8 cellular contexts compared by ENCODE assay signal in the genomic region with DNA sequence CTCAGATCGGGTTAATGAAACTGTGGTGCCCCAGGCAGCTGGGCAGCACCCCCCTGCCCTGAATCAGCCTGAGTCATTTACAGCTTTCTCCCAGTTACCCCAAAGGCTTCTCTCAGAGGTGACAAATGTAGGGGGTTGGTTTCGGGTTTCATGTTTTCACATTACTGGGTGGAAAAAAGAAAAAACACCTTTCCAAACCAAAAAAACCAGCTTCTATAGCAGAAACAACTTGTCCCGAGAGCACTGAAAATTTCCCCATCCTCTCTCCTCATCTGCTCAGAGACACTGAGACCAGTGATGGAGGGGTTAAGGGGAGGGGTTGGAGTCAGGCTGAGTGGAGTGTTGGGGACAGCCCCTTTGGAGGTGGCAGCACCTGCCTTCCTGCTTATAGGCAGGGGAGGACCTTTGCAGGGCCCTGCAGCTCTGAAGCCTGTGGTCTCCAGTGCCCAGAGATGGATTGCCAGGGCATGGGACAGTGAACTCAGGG.
DNase-seq lines count a peak whose midpoint lies in the region; ATAC-seq, FAIRE-seq and TF ChIP-seq lines count a peak whose summit lies in the region.

No MANE protein-coding gene starts in this region.

- peak overlapping the region; percentile 88 for H3K27ac Mint-ChIP-seq in activated naive CD8-positive, alpha-beta T cell treated with anti-CD3 and anti-CD28 coated beads, Interleukin-2, amount 50 U/mL, for 24 hours

- H3K27me3 Mint-ChIP-seq in activated naive CD8-positive, alpha-beta T cell treated with anti-CD3 and anti-CD28 coated beads, Interleukin-2, amount 50 U/mL, for 24 hours: peaks cover 1% of the 10 kb centered on the region

- peak overlapping the region; percentile 41 for H3K4me3 Mint-ChIP-seq in activated naive CD8-positive, alpha-beta T cell treated with anti-CD3 and anti-CD28 coated beads, Interleukin-2, amount 50 U/mL, for 24 hours

- POLR2A ChIA-PET in HEK293T (lab: Yijun Ruan, JAX): interaction anchor here (0.8 to 1.3 kb wide), 3 partner anchors 15 to 220 kb away, joined by 3 read pairs; a partner anchor contains a TSS

- CTCF ChIA-PET in HEK293T (lab: Yijun Ruan, JAX): interaction anchor here (1.2 to 1.3 kb wide), 2 partner anchors 11 to 44 kb away, joined by 3 to 6 read pairs; no protein-coding TSS in a partner anchor

- peak; percentile 76 for DNase-seq in activated naive CD8-positive, alpha-beta T cell treated with anti-CD3 and anti-CD28 coated beads, Interleukin-2, amount 50 U/mL, for 24 hours
- peak; percentile 63 to 85 for DNase-seq in stimulated activated CD8-positive, alpha-beta memory T cell treated with anti-CD3 and anti-CD28 coated beads, Interleukin-7, amount 100 ng/mL, for 48 hours (ENCODE audit: extremely low read depth in 1 of 2, low read depth in 1 of 2)
- no peak for DNase-seq in RCC 7860 (ENCODE audit: low spot score)
- no peak for DNase-seq in Ammon's horn (ENCODE audit: low spot score)
- no peak for DNase-seq in HEK293T (ENCODE audit: extremely low spot score)

- ATAC-seq in GM18498 (IDR thresholded peaks at IDR 0.05; ENCODE audit: unreplicated experiment): peak; percentile 78
- ATAC-seq in GM21526 (IDR thresholded peaks at IDR 0.05; ENCODE audit: low FRiP score, unreplicated experiment): peak; percentile 54
- ATAC-seq in HG03571 (IDR thresholded peaks at IDR 0.05; ENCODE audit: unreplicated experiment): peak; percentile 66
- ATAC-seq in activated naive CD8-positive, alpha-beta T cell treated with anti-CD3 and anti-CD28 coated beads, Interleukin-2, amount 50 U/mL, for 24 hours: peak; percentile 90

- no peaks in the 10 kb centered on the region for H3K9me3 Mint-ChIP-seq in activated naive CD8-positive, alpha-beta T cell treated with anti-CD3 and anti-CD28 coated beads, Interleukin-2, amount 50 U/mL, for 24 hours

- FAIRE-seq in RCC 7860 (lab: Jason Lieb, UNC): no peak

- peaks cover 63% of the 10 kb centered on the region for H3K4me1 Mint-ChIP-seq in activated naive CD8-positive, alpha-beta T cell treated with anti-CD3 and anti-CD28 coated beads, Interleukin-2, amount 50 U/mL, for 24 hours

- peaks cover 15% of the 10 kb centered on the region for H3K36me3 Mint-ChIP-seq in activated naive CD8-positive, alpha-beta T cell treated with anti-CD3 and anti-CD28 coated beads, Interleukin-2, amount 50 U/mL, for 24 hours (ENCODE audit: low read depth)

TF ChIP-seq in HEK293T, 16 proteins besides CTCF, POLR2A, EP300 and RAD21:
- TF ChIP-seq SUZ12 (IDR thresholded peaks at IDR 0.05) (no peak), ZNF384 (IDR thresholded peaks at IDR 0.05) (no peak), L3MBTL2 (conservative IDR thresholded peaks at IDR 0.05) (no peak)
- TF ChIP-seq, protein P1, sequence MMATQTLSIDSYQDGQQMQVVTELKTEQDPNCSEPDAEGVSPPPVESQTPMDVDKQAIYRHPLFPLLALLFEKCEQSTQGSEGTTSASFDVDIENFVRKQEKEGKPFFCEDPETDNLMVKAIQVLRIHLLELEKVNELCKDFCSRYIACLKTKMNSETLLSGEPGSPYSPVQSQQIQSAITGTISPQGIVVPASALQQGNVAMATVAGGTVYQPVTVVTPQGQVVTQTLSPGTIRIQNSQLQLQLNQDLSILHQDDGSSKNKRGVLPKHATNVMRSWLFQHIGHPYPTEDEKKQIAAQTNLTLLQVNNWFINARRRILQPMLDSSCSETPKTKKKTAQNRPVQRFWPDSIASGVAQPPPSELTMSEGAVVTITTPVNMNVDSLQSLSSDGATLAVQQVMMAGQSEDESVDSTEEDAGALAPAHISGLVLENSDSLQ (IDR thresholded peaks at IDR 0.05): no peak

Comparison
In these comparisons a context has a peak if more than half of its experiments do, and no peak if none do; other contexts are left out.
1. DNase-seq: peak in activated naive CD8-positive, alpha-beta T cell treated with anti-CD3 and anti-CD28 coated beads, Interleukin-2, amount 50 U/mL, for 24 hours (single experiment) and stimulated activated CD8-positive, alpha-beta memory T cell treated with anti-CD3 and anti-CD28 coated beads, Interleukin-7, amount 100 ng/mL, for 48 hours (2 of 2); none in RCC 7860 (single experiment), Ammon's horn (single experiment) and HEK293T (single experiment).
2. Peak in every context shown above with its lines, with median percentiles within 50 percentile points of each other: ATAC-seq.